ENCODE assay signal across 25 cellular contexts in the genomic region with DNA sequence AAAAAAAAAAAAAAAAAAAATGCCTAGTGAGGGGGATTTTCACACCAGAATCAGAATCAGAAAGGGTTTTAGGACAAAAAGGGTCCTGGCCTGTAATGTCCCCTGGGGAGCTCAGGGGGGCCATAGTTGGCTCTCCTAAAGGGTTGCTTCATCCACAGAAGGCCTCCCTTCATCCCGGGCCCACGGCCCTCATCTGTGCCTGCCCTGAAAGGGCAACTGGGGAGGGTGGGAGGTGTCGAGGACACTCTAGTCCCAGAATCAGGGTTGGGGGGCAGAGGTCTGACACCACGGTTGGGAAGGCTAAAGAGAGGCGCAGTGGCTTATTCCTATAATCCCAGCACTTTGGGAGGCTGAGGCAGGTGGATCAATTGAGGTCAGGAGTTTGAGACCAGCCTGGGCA. TPM values are rescaled to one million over a fixed set of nuclear protein-coding genes. Genes with fewer than 3 reads are reported as not detected.
DNase-seq lines count a peak whose midpoint lies in the region; ATAC-seq, FAIRE-seq and TF ChIP-seq lines count a peak whose summit lies in the region.
"Had no signal": no experiment of that assay in that cellular context is flagged by ENCODE, and none has a peak within 500 bp of the region (broad histone marks: within the 10 kb centered on the region; RNA-seq: fewer than 3 reads in every experiment).

No MANE protein-coding gene starts in this region.

- no peaks in the 10 kb centered on the region for H3K79me2 ChIP-seq in neural progenitor cell (ENCODE audit: low read depth)

- no peak overlapping the region for H3K4me2 ChIP-seq in neural progenitor cell
- H3K4me2 ChIP-seq: BLaER1 had no signal

- H3K27ac ChIP-seq in kidney (ENCODE audit: low read depth in 2 of 2, low read length in 2 of 2), result no peak overlapping the region
- no peak overlapping the region for H3K27ac ChIP-seq in neural progenitor cell
- H3K27ac ChIP-seq: BLaER1 had no signal

- DNase-seq in kidney (peak; percentile 56), neural progenitor cell (ENCODE audit: low spot score) (no peak), GM19239 (ENCODE audit: insufficient read length, low spot score) (no peak)
- DNase-seq in activated CD8-positive, alpha-beta memory T cell treated with anti-CD3 and anti-CD28 coated beads, Interleukin-2, amount 10 ng/mL, durations not matched to agents 7 days and 5 days, result no peak
- DNase-seq: 8988T; ACHN; BE2C; C1 segment of cervical spinal cord; CD4-positive, alpha-beta memory T cell; CD4-positive, CD25-positive, alpha-beta regulatory T cell; CD8-positive, alpha-beta memory T cell; COR-L47; DMS 273 treated with DMSO at 0.1 percent for 48 hours; DMS153; DMS53; DMS79; GF-D8 had no signal

- intact Hi-C loops in kidney (cut with DNase I), result no loop called here

- no peaks in the 10 kb centered on the region for H3K36me3 ChIP-seq in kidney (ENCODE audit: control insufficient read depth in 1 of 2, insufficient read depth in 2 of 2, low read length in 2 of 2)
- H3K36me3 ChIP-seq in neural progenitor cell, result no peaks in the 10 kb centered on the region
- H3K36me3 ChIP-seq: BE2C, BLaER1 had no signal

- peaks cover 12% of the 10 kb centered on the region for H3K27me3 Mint-ChIP-seq in neural progenitor cell (ENCODE audit: insufficient read depth, low read depth)
- peaks cover 8% of the 10 kb centered on the region for H3K27me3 Mint-ChIP-seq in activated CD8-positive, alpha-beta memory T cell treated with anti-CD3 and anti-CD28 coated beads, Interleukin-2, amount 10 ng/mL, durations not matched to agents 7 days and 5 days
- H3K27me3 Mint-ChIP-seq: CD4-positive, CD25-positive, alpha-beta regulatory T cell had no signal

- H3K27me3 ChIP-seq in neural progenitor cell, result peaks cover 11% of the 10 kb centered on the region
- H3K27me3 ChIP-seq: BE2C, BLaER1 had no signal

- FAIRE-seq in kidney (lab: Jason Lieb, UNC) (no peak), GM19239 (lab: Jason Lieb, UNC) (no peak)
- FAIRE-seq: A204.1, G401.6, GM12891 had no signal

- H3K9me3 Mint-ChIP-seq in neural progenitor cell, result peaks cover 9% of the 10 kb centered on the region
- peaks cover 1% of the 10 kb centered on the region for H3K9me3 Mint-ChIP-seq in activated CD8-positive, alpha-beta memory T cell treated with anti-CD3 and anti-CD28 coated beads, Interleukin-2, amount 10 ng/mL, durations not matched to agents 7 days and 5 days (ENCODE audit: low read depth)

- no peak overlapping the region for H3K9ac ChIP-seq in kidney (ENCODE audit: low read length in 2 of 2)
- no peak overlapping the region for H3K9ac ChIP-seq in neural progenitor cell
- H3K9ac ChIP-seq: BLaER1 had no signal

- ATAC-seq in activated CD8-positive, alpha-beta memory T cell treated with anti-CD3 and anti-CD28 coated beads, Interleukin-2, amount 10 ng/mL, durations not matched to agents 7 days and 5 days, result no peak
- no peak for ATAC-seq in GM19452 (IDR thresholded peaks at IDR 0.05; ENCODE audit: unreplicated experiment)

- no peaks in the 10 kb centered on the region for H3K36me3 Mint-ChIP-seq in neural progenitor cell
- no peaks in the 10 kb centered on the region for H3K36me3 Mint-ChIP-seq in activated CD8-positive, alpha-beta memory T cell treated with anti-CD3 and anti-CD28 coated beads, Interleukin-2, amount 10 ng/mL, durations not matched to agents 7 days and 5 days
- H3K36me3 Mint-ChIP-seq: CD14-positive monocyte; CD4-positive, alpha-beta memory T cell; CD4-positive, CD25-positive, alpha-beta regulatory T cell; CD8-positive, alpha-beta memory T cell had no signal

- CTCF ChIA-PET in activated CD8-positive, alpha-beta memory T cell treated with anti-CD3 and anti-CD28 coated beads, Interleukin-2, amount 10 ng/mL, durations not matched to agents 7 days and 5 days (lab: Charles Lee), result no interaction called here

- no peak for TF ChIP-seq CTCF in kidney (IDR thresholded peaks at IDR 0.05; ENCODE audit: borderline replicate concordance, extremely low read depth, insufficient read depth)
- no peak for TF ChIP-seq CTCF in neural progenitor cell (IDR thresholded peaks at IDR 0.05)

- no peak overlapping the region for H3K4me3 Mint-ChIP-seq in neural progenitor cell
- no peak overlapping the region for H3K4me3 Mint-ChIP-seq in activated CD8-positive, alpha-beta memory T cell treated with anti-CD3 and anti-CD28 coated beads, Interleukin-2, amount 10 ng/mL, durations not matched to agents 7 days and 5 days
- H3K4me3 Mint-ChIP-seq: CD14-positive monocyte; CD4-positive, alpha-beta memory T cell; CD4-positive, CD25-positive, alpha-beta regulatory T cell; CD8-positive, alpha-beta memory T cell had no signal

- peak overlapping the region; percentile 37 for H3K27ac Mint-ChIP-seq in neural progenitor cell
- H3K27ac Mint-ChIP-seq in activated CD8-positive, alpha-beta memory T cell treated with anti-CD3 and anti-CD28 coated beads, Interleukin-2, amount 10 ng/mL, durations not matched to agents 7 days and 5 days, result no peak overlapping the region
- H3K27ac Mint-ChIP-seq: CD14-positive monocyte; CD4-positive, CD25-positive, alpha-beta regulatory T cell; CD8-positive, alpha-beta memory T cell had no signal

- no peaks in the 10 kb centered on the region for H4K20me1 ChIP-seq in neural progenitor cell (ENCODE audit: low read depth)
- H4K20me1 ChIP-seq: BLaER1 had no signal

- peaks cover 38% of the 10 kb centered on the region for H3K4me1 Mint-ChIP-seq in neural progenitor cell
- H3K4me1 Mint-ChIP-seq in activated CD8-positive, alpha-beta memory T cell treated with anti-CD3 and anti-CD28 coated beads, Interleukin-2, amount 10 ng/mL, durations not matched to agents 7 days and 5 days, result no peaks in the 10 kb centered on the region
- H3K4me1 Mint-ChIP-seq: CD14-positive monocyte; CD4-positive, alpha-beta memory T cell; CD8-positive, alpha-beta memory T cell had no signal

- H3K4me3 ChIP-seq in kidney (ENCODE audit: low read length in 2 of 2) (no peak overlapping the region), neural progenitor cell (no peak overlapping the region)
- H3K4me3 ChIP-seq: BLaER1 had no signal

- H3K4me1 ChIP-seq in kidney (ENCODE audit: control insufficient read depth in 1 of 2, insufficient read depth in 1 of 2, low read depth in 1 of 2, low read length in 2 of 2) (no peaks in the 10 kb centered on the region), neural progenitor cell (no peaks in the 10 kb centered on the region)
- H3K4me1 ChIP-seq: BE2C, BLaER1 had no signal

- no peak overlapping the region for H2AFZ ChIP-seq in neural progenitor cell (replicated peaks)

- H3K9me3 ChIP-seq in kidney (ENCODE audit: control insufficient read depth in 1 of 2, low read length in 2 of 2) (no peaks in the 10 kb centered on the region), neural progenitor cell (ENCODE audit: low read depth) (no peaks in the 10 kb centered on the region)
- H3K9me3 ChIP-seq: BE2C, BLaER1 had no signal

- H3F3A ChIP-seq in neural progenitor cell (ENCODE audit: low read depth), result peaks cover 6% of the 10 kb centered on the region

RNA-seq across cellular contexts. Expression of gene ZNRF4, which starts 22.5 kb away (rescaled TPM):
- total RNA-seq in kidney (not detected), neural progenitor cell (ENCODE audit: low replicate concordance) (not detected in 2 replicates)
- polyA plus RNA-seq in kidney (ENCODE audit: insufficient read depth, low read depth, low replicate concordance), result not detected
- not detected for total RNA-seq in activated CD8-positive, alpha-beta memory T cell treated with anti-CD3 and anti-CD28 coated beads, Interleukin-2, amount 10 ng/mL, durations not matched to agents 7 days and 5 days
- total RNA-seq: A673; CD4-positive, alpha-beta memory T cell; CD4-positive, CD25-positive, alpha-beta regulatory T cell; CD8-positive, alpha-beta memory T cell had no signal
- polyA plus RNA-seq: AG04450; CD14-positive monocyte; CD4-positive, alpha-beta memory T cell; CD4-positive, CD25-positive, alpha-beta regulatory T cell; CD8-positive, alpha-beta memory T cell had no signal
